20 cellular contexts compared by ENCODE assay signal in the genomic region with DNA sequence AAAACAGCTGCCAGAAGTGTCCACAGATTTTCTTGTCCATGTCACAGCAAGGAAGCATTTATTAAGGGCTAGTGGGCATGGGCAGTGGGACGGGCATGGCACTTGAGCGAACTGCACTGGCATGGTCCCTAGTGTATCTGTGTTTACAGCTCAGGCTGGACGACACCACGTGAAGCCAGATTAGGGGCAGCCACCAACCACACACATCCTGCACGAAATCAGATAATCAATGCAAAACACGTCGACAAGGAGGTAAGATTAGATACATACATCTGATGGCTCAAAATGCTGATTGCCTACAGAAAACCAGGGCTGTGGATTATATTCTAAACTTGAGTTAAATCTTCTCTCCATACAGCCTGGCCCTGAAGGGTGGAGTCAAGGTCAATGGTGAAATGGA.
"Had no signal": no experiment of that assay in that cellular context is flagged by ENCODE, and none has a peak within 500 bp of the region (broad histone marks: within the 10 kb centered on the region; RNA-seq: fewer than 3 reads in every experiment).

No MANE protein-coding gene starts in this region.

- H3K36me3 Mint-ChIP-seq: activated naive CD8-positive, alpha-beta T cell had no signal

- FAIRE-seq: islet of Langerhans had no signal

- H3K36me3 ChIP-seq: adrenal gland, ascending aorta, gastroesophageal sphincter, thyroid gland had no signal

- H3K4me3 Mint-ChIP-seq: activated naive CD8-positive, alpha-beta T cell; stimulated activated naive CD8-positive, alpha-beta T cell treated with anti-CD3 and anti-CD28 coated beads, Interleukin-15, Interleukin-2, amounts not matched to agents 100 ng/mL and 50 ng/mL, for 24 hours had no signal

- H3K9me3 ChIP-seq: adrenal gland, ascending aorta, gastroesophageal sphincter, thyroid gland had no signal

- H2AFZ ChIP-seq: parathyroid adenoma had no signal

- DNase-seq: activated CD4-positive, alpha-beta T cell treated with anti-CD3 and anti-CD28 coated beads for 1 hour; activated CD4-positive, alpha-beta T cell treated with anti-CD3 and anti-CD28 coated beads, Interleukin-2, amount 50 U/mL, for 1 hour; activated T-cell treated with anti-CD3 and anti-CD28 coated beads for 4 hours; adrenal gland; head of caudate nucleus; left cardiac atrium; nucleus accumbens; right cardiac atrium; stimulated activated CD4-positive, alpha-beta T cell treated with anti-CD3 and anti-CD28 coated beads, Interleukin-4, amount 100 ng/mL, for 24 hours; substantia nigra; thyroid gland had no signal

- H3K27me3 Mint-ChIP-seq: activated naive CD8-positive, alpha-beta T cell had no signal

- H3K4me1 ChIP-seq: adrenal gland, ascending aorta had no signal

- H3K79me2 ChIP-seq: parathyroid adenoma had no signal

- H3K27ac Mint-ChIP-seq: activated naive CD8-positive, alpha-beta T cell; stimulated activated naive CD8-positive, alpha-beta T cell treated with anti-CD3 and anti-CD28 coated beads, Interleukin-15, Interleukin-2, amounts not matched to agents 100 ng/mL and 50 ng/mL, for 24 hours; T-helper 2 cell treated with Interferon-gamma antibody and Interleukin-4, amounts not matched to agents 5 μg/mL and 100 μg/mL, for 36 hours had no signal

- H3K9ac ChIP-seq: parathyroid adenoma had no signal

- H3K4me3 ChIP-seq: adrenal gland, ascending aorta, coronary artery, gastroesophageal sphincter, thyroid gland had no signal

- H3K27ac ChIP-seq: adrenal gland, ascending aorta, coronary artery, epithelial cell of prostate, gastroesophageal sphincter, parathyroid adenoma, thyroid gland had no signal

- ATAC-seq: gastroesophageal sphincter, left cardiac atrium, right cardiac atrium had no signal

- H3K27me3 ChIP-seq: ascending aorta, gastroesophageal sphincter, thyroid gland had no signal

- H3K9me3 Mint-ChIP-seq: stimulated activated naive CD8-positive, alpha-beta T cell treated with anti-CD3 and anti-CD28 coated beads, Interleukin-15, Interleukin-2, amounts not matched to agents 100 ng/mL and 50 ng/mL, for 24 hours; T-helper 2 cell treated with Interferon-gamma antibody and Interleukin-4, amounts not matched to agents 5 μg/mL and 100 μg/mL, for 36 hours had no signal
